9 cellular contexts compared by ENCODE assay signal in the genomic region with DNA sequence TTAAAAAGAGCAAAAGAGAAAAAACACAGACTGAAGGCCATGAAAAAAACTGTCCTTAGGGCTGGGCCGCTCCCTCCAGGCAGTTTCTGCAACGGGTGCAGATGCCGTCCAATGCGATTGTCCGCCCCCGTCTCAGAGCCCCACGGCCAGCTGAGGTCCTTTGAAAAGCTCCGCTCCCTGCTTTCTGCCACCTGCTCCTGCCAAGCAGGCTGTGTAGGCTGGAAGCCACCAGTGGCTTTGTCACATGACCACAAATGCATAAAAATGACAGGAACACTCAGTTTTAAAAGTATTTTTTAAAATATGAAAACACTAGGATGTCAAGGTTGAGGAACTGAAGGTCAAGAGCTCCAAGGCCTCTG.
DNase-seq lines count a peak whose midpoint lies in the region; ATAC-seq and TF ChIP-seq lines count a peak whose summit lies in the region.
"Had no signal": no experiment of that assay in that cellular context is flagged by ENCODE, and none has a peak within 500 bp of the region (broad histone marks: within the 10 kb centered on the region; RNA-seq: fewer than 3 reads in every experiment).

No MANE protein-coding gene starts in this region.

- TF ChIP-seq EP300 in stomach (IDR thresholded peaks at IDR 0.05) = no peak

- peaks cover 4% of the 10 kb centered on the region for H3K36me3 Mint-ChIP-seq in T-helper 17 cell (ENCODE audit: low read depth)

- no peak for TF ChIP-seq CTCF in stomach (IDR thresholded peaks at IDR 0.05)
- TF ChIP-seq CTCF in GM10266 (IDR thresholded peaks at IDR 0.05; ENCODE audit: control insufficient read depth, insufficient read depth, low read depth, missing control alignments) = no peak

- ATAC-seq in T-helper 17 cell (no peak), GM19397 (IDR thresholded peaks at IDR 0.05; ENCODE audit: unreplicated experiment) (no peak)

- DNase-seq in NCI-H2081 (lab: John Stamatoyannopoulos, UW) (peak; percentile 5 to 18), NCI-H2081 treated with DMSO at 0.1 percent for 48 hours (lab: John Stamatoyannopoulos, UW) (no peak), T-helper 17 cell (no peak), hippocampal formation (lab: John Stamatoyannopoulos, UW) (peak; percentile 20 to 39), stomach (peak; percentile 49), T-helper 2 cell (no peak), GM10266 (ENCODE audit: extremely low spot score) (no peak)
- DNase-seq: activated T-cell treated with anti-CD3 and anti-CD28 coated beads, Interleukin-2, amount 50 U/mL, for 1 hour had no signal

- intact Hi-C loops in stomach (cut with DNase I; ENCODE audit: low total_unique reads) = no loop called here

- peaks cover 28% of the 10 kb centered on the region for H3K4me1 Mint-ChIP-seq in T-helper 17 cell

- peak overlapping the region; percentile 62 to 88 (median 84) for H3K27ac ChIP-seq in stomach

- no peak overlapping the region for H3K4me3 Mint-ChIP-seq in T-helper 17 cell

- H3K4me1 ChIP-seq in stomach = peaks cover 34 to 61% (median 48%) of the 10 kb centered on the region in 4 donors

- peaks cover 0 to 4% (median 1%) of the 10 kb centered on the region in 4 donors for H3K36me3 ChIP-seq in stomach

- no peaks in the 10 kb centered on the region for H3K27me3 Mint-ChIP-seq in T-helper 17 cell

- no peak for TF ChIP-seq POLR2A in stomach (IDR thresholded peaks at IDR 0.05)

- no peaks in the 10 kb centered on the region for H3K27me3 ChIP-seq in stomach

- H3K27ac Mint-ChIP-seq in T-helper 17 cell = peak overlapping the region; percentile 32

- H3K9me3 ChIP-seq in T-helper 17 cell (ENCODE audit: control insufficient read depth, low read length, poor library complexity, severe bottlenecking) (no peaks in the 10 kb centered on the region), stomach (no peaks in the 10 kb centered on the region)

- 12 to 54% (median 32%) methylated on average over 8 of the region's 8 CpGs for WGBS in stomach, 5 donors

- peak overlapping the region in 1 of 4 donors; percentile 22 for H3K4me3 ChIP-seq in stomach

Comparison
In these comparisons a context has a peak if more than half of its experiments do, and no peak if none do; other contexts are left out.
1. DNase-seq: peak in NCI-H2081 (2 of 2), hippocampal formation (2 of 2) and stomach (single experiment); none in NCI-H2081 treated with DMSO at 0.1 percent for 48 hours (single experiment), T-helper 17 cell (0 of 3), T-helper 2 cell (0 of 5) and GM10266 (single experiment).